ENCODE assay signal across 29 cellular contexts in genomic region chr9:34151398-34151797, GRCh38.
"Had no signal": no experiment of that assay in that cellular context is flagged by ENCODE, and none has a peak within 500 bp of the region (broad histone marks: within the 10 kb centered on the region; RNA-seq: fewer than 3 reads in every experiment).

No MANE protein-coding gene starts in this region.

- H3K27ac ChIP-seq: adrenal gland, body of pancreas, epithelial cell of prostate, left lung, lower lobe of right lung, neutrophil, right lobe of liver, suprapubic skin, tibial artery had no signal

- H3K4me1 ChIP-seq: adrenal gland, body of pancreas, left lung, lower lobe of right lung, right lobe of liver, suprapubic skin, tibial artery had no signal

- H3K4me3 ChIP-seq: adrenal gland, body of pancreas, left lung, lower lobe of right lung, right lobe of liver, suprapubic skin, tibial artery had no signal

- H3K4me1 Mint-ChIP-seq: activated B cell treated with CpG ODN at 0.5 μM for 24 hours; activated naive CD8-positive, alpha-beta T cell treated with anti-CD3 and anti-CD28 coated beads for 36 hours; natural killer cell; stimulated activated memory B cell treated with anti-CD40 and anti-IgM and Interleukin-4, amounts not matched to agents 10 μg/mL and 1 μg/mL and 100 μg/mL, for 72 hours; T-helper 17 cell had no signal

- DNase-seq: activated B cell treated with CpG ODN at 0.5 μM for 24 hours; activated CD8-positive, alpha-beta memory T cell treated with anti-CD3 and anti-CD28 coated beads, Interleukin-2, amount 50 U/mL, for 4 hours; activated effector memory CD4-positive, alpha-beta T cell treated with anti-CD3 and anti-CD28 coated beads, Interleukin-2, amount 50 U/mL, for 16 hours; activated naive CD4-positive, alpha-beta T cell treated with anti-CD3 and anti-CD28 coated beads for 36 hours; activated naive CD8-positive, alpha-beta T cell treated with anti-CD3 and anti-CD28 coated beads for 36 hours; activated T-cell treated with anti-CD3 and anti-CD28 coated beads, Interleukin-2, amount 50 U/mL, for 1 hour; adrenal gland; body of pancreas; dermis blood vessel endothelial cell; effector CD4-positive, alpha-beta T cell; left lung; lower lobe of right lung; mesenchymal stem cell; natural killer cell; right lobe of liver; stimulated activated CD4-positive, alpha-beta T cell treated with anti-CD3 and anti-CD28 coated beads, Interleukin-12 subunit alpha, Interleukin-12 subunit beta, amount 100 ng/mL, for 4 hours; stimulated activated CD4-positive, alpha-beta T cell treated with anti-CD3 and anti-CD28 coated beads, Interleukin-4, amount 100 ng/mL, for 24 hours; SW 1271; T-helper 17 cell; T1000 had no signal

- FAIRE-seq: colon, frontal cortex had no signal

- H3K36me3 Mint-ChIP-seq: activated naive CD8-positive, alpha-beta T cell treated with anti-CD3 and anti-CD28 coated beads for 36 hours; natural killer cell; stimulated activated memory B cell treated with anti-CD40 and anti-IgM and Interleukin-4, amounts not matched to agents 10 μg/mL and 1 μg/mL and 100 μg/mL, for 72 hours had no signal

- H3K4me3 Mint-ChIP-seq: activated B cell treated with CpG ODN at 0.5 μM for 24 hours; activated naive CD4-positive, alpha-beta T cell treated with anti-CD3 and anti-CD28 coated beads for 36 hours; activated naive CD8-positive, alpha-beta T cell treated with anti-CD3 and anti-CD28 coated beads for 36 hours; activated T-helper 1 cell treated with anti-CD3 and anti-CD28 coated beads, Interleukin-12 subunit alpha, Interleukin-12 subunit beta, Interleukin-2, Interleukin-4 antibody, amounts not matched to agents 30 ng/mL and 10 ng/mL and 1 ng/mL, durations not matched to agents 14 hours and 24 hours and 36 hours; natural killer cell; stimulated activated memory B cell treated with anti-CD40 and anti-IgM and Interleukin-4, amounts not matched to agents 10 μg/mL and 1 μg/mL and 100 μg/mL, for 72 hours; T-helper 17 cell had no signal

- H3K9me3 ChIP-seq: adrenal gland, body of pancreas, left lung, lower lobe of right lung, neutrophil, right lobe of liver, suprapubic skin, tibial artery had no signal

- H3K27me3 ChIP-seq: adrenal gland, body of pancreas, left lung, neutrophil, right lobe of liver, suprapubic skin, tibial artery had no signal

- ATAC-seq: body of pancreas; left lung; lower lobe of right lung; natural killer cell; right lobe of liver; stimulated activated memory B cell treated with anti-CD40 and anti-IgM and Interleukin-4, amounts not matched to agents 10 μg/mL and 1 μg/mL and 100 μg/mL, for 72 hours; T-helper 17 cell had no signal

- H3K36me3 ChIP-seq: adrenal gland, left lung, lower lobe of right lung, neutrophil, right lobe of liver, suprapubic skin, tibial artery had no signal

- H3K27me3 Mint-ChIP-seq: activated naive CD8-positive, alpha-beta T cell treated with anti-CD3 and anti-CD28 coated beads for 36 hours; progenitor cell of endocrine pancreas had no signal

- H3K27ac Mint-ChIP-seq: activated B cell treated with CpG ODN at 0.5 μM for 24 hours; activated naive CD4-positive, alpha-beta T cell treated with anti-CD3 and anti-CD28 coated beads for 36 hours; activated naive CD8-positive, alpha-beta T cell treated with anti-CD3 and anti-CD28 coated beads for 36 hours; activated T-helper 1 cell treated with anti-CD3 and anti-CD28 coated beads, Interleukin-12 subunit alpha, Interleukin-12 subunit beta, Interleukin-2, Interleukin-4 antibody, amounts not matched to agents 30 ng/mL and 10 ng/mL and 1 ng/mL, durations not matched to agents 14 hours and 24 hours and 36 hours; natural killer cell; progenitor cell of endocrine pancreas; stimulated activated memory B cell treated with anti-CD40 and anti-IgM and Interleukin-4, amounts not matched to agents 10 μg/mL and 1 μg/mL and 100 μg/mL, for 72 hours; T-helper 17 cell had no signal

- H3K9me3 Mint-ChIP-seq: activated B cell treated with CpG ODN at 0.5 μM for 24 hours; activated naive CD4-positive, alpha-beta T cell treated with anti-CD3 and anti-CD28 coated beads for 36 hours; activated naive CD8-positive, alpha-beta T cell treated with anti-CD3 and anti-CD28 coated beads for 36 hours; activated T-helper 1 cell treated with anti-CD3 and anti-CD28 coated beads, Interleukin-12 subunit alpha, Interleukin-12 subunit beta, Interleukin-2, Interleukin-4 antibody, amounts not matched to agents 30 ng/mL and 10 ng/mL and 1 ng/mL, durations not matched to agents 14 hours and 24 hours and 36 hours; natural killer cell; stimulated activated memory B cell treated with anti-CD40 and anti-IgM and Interleukin-4, amounts not matched to agents 10 μg/mL and 1 μg/mL and 100 μg/mL, for 72 hours had no signal
